Comparison of ENCODE assay signal across 20 cellular contexts in the genomic region with DNA sequence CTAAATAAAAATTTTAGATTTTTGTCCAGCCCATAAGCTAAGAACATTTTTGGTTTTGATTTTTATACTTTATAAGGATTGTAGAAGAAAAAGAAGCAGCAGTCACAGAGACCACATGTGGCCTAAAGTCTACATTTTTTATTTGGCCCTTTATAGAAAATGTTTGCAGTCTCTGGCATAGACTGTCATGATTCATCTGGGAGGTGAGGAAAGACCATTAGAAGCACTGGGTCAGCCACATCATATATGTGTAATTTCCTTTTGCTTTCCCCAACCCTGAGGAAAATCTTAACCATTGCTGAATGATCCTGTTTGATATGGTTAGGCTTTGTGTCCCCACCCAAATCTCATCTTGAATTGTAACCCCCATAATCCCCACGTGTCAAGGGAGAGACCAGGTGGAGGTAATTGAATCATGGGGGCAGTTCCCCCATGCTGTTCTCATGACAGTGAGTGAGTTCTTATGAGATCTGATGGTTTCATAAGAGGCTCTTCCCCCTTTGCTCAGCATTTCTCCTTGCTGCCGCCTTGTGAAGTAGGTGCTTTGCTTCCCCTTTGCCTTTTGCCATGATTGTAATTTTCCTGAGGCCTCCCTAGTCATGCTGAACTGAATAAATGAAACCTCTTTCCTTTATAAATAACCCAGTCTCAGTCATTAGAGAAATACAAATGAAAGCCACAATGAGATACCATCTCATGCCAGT. TPM values are rescaled to one million over a fixed set of nuclear protein-coding genes. Genes with fewer than 3 reads are reported as not detected.
A peak's percentile ranks its signal among the peaks of the same experiment; 100 is the strongest.
DNase-seq lines count a peak whose midpoint lies in the region; ATAC-seq, FAIRE-seq and TF ChIP-seq lines count a peak whose summit lies in the region.
"Had no signal": no experiment of that assay in that cellular context is flagged by ENCODE, and none has a peak within 500 bp of the region (broad histone marks: within the 10 kb centered on the region; RNA-seq: fewer than 3 reads in every experiment).

No MANE protein-coding gene starts in this region.

- DNase-seq in CD14-positive monocyte (ENCODE audit: low spot score) = peak; percentile 71
- peak; percentile 69 for DNase-seq in HT1080 (ENCODE audit: low read depth)
- peak; percentile 67 for DNase-seq in bronchial epithelial cell (ENCODE audit: low read depth)
- DNase-seq in lower lobe of right lung = no peak
- no peak for DNase-seq in tibial artery
- DNase-seq in vagina (ENCODE audit: extremely low spot score in 2 of 2) = no peak
- DNase-seq in HTR-8/SVneo (ENCODE audit: insufficient read length, low spot score) = no peak
- DNase-seq: activated CD4-positive, alpha-beta T cell treated with anti-CD3 and anti-CD28 coated beads, Interleukin-2, amount 50 U/mL, for 4 hours; activated naive CD4-positive, alpha-beta T cell treated with anti-CD3 and anti-CD28 coated beads, Interleukin-2, amount 50 U/mL, for 16 hours; GDM1; NCI-H1092; NCI-H774; nucleus accumbens; right cardiac atrium; SW 1271 had no signal

- H3K4me3 Mint-ChIP-seq in CD14-positive monocyte = peak overlapping the region; percentile 48 to 50
- H3K4me3 Mint-ChIP-seq: GM23338 had no signal

- ATAC-seq in lower lobe of right lung = peak; percentile 21 to 39
- ATAC-seq in GM21381 (IDR thresholded peaks at IDR 0.05; ENCODE audit: unreplicated experiment) = no peak
- ATAC-seq: GM23338, Panc1, right cardiac atrium had no signal

- FAIRE-seq in bronchial epithelial cell (lab: Jason Lieb, UNC) (no peak), HTR-8/SVneo (lab: Jason Lieb, UNC) (no peak)
- FAIRE-seq: D721Med had no signal

- intact Hi-C loops in CD14-positive monocyte (cut with micrococcal nuclease) = no loop called here
- intact Hi-C loops in lower lobe of right lung (cut with DNase I) = no loop called here
- intact Hi-C loops in tibial artery (cut with DNase I; ENCODE audit: low total_unique reads) = no loop called here
- intact Hi-C loops in vagina (cut with DNase I) = no loop called here

- H3K27me3 Mint-ChIP-seq in CD14-positive monocyte (ENCODE audit: low read depth in 3 of 3) = peaks cover 0 to under 1% (median 0%) of the 10 kb centered on the region in 3 donors

- H3K9me3 Mint-ChIP-seq in CD14-positive monocyte = peaks cover 9 to 28% (median 22%) of the 10 kb centered on the region in 7 donors

- no peak overlapping the region for H3K4me3 ChIP-seq in bronchial epithelial cell (ENCODE audit: low read depth, low read length)
- no peak overlapping the region for H3K4me3 ChIP-seq in lower lobe of right lung
- no peak overlapping the region for H3K4me3 ChIP-seq in tibial artery
- H3K4me3 ChIP-seq in vagina = no peak overlapping the region
- H3K4me3 ChIP-seq: cardiac muscle cell, GM23338 had no signal

- H3K4me1 ChIP-seq in lower lobe of right lung (no peaks in the 10 kb centered on the region), tibial artery (no peaks in the 10 kb centered on the region), vagina (no peaks in the 10 kb centered on the region)

- H3K27me3 ChIP-seq in bronchial epithelial cell (ENCODE audit: control insufficient read depth, insufficient read depth, low read length) (no peaks in the 10 kb centered on the region), lower lobe of right lung (ENCODE audit: low read depth) (no peaks in the 10 kb centered on the region), tibial artery (no peaks in the 10 kb centered on the region), vagina (no peaks in the 10 kb centered on the region)
- H3K27me3 ChIP-seq: cardiac muscle cell had no signal

- peak overlapping the region; percentile 93 to 99 (median 96) for H3K27ac Mint-ChIP-seq in CD14-positive monocyte
- H3K27ac Mint-ChIP-seq: GM23338 had no signal

- no peaks in the 10 kb centered on the region for H3K36me3 ChIP-seq in bronchial epithelial cell (ENCODE audit: control insufficient read depth, insufficient read depth, low read length)
- H3K36me3 ChIP-seq in lower lobe of right lung = no peaks in the 10 kb centered on the region
- H3K36me3 ChIP-seq in tibial artery = no peaks in the 10 kb centered on the region
- no peaks in the 10 kb centered on the region for H3K36me3 ChIP-seq in vagina
- H3K36me3 ChIP-seq: cardiac muscle cell had no signal

- no peak for TF ChIP-seq CTCF in CD14-positive monocyte (IDR thresholded peaks at IDR 0.05)
- TF ChIP-seq CTCF in bronchial epithelial cell (IDR thresholded peaks at IDR 0.05; ENCODE audit: insufficient read depth, low read length, severe bottlenecking) = no peak
- TF ChIP-seq CTCF in lower lobe of right lung (IDR thresholded peaks at IDR 0.05) = no peak
- no peak for TF ChIP-seq CTCF in tibial artery (IDR thresholded peaks at IDR 0.05)
- TF ChIP-seq CTCF in vagina (IDR thresholded peaks at IDR 0.05) = no peak

- peaks cover 14% of the 10 kb centered on the region for H3K4me1 Mint-ChIP-seq in CD14-positive monocyte
- H3K4me1 Mint-ChIP-seq: GM23338 had no signal

- no peaks in the 10 kb centered on the region for H3K36me3 Mint-ChIP-seq in CD14-positive monocyte

- H3K9me3 ChIP-seq in lower lobe of right lung = peaks cover 3% of the 10 kb centered on the region
- peaks cover 0 to 10% (median 6%) of the 10 kb centered on the region in 3 donors for H3K9me3 ChIP-seq in tibial artery
- H3K9me3 ChIP-seq in vagina = no peaks in the 10 kb centered on the region

- H3K27ac ChIP-seq in lower lobe of right lung (no peak overlapping the region), tibial artery (no peak overlapping the region), vagina (no peak overlapping the region)
- H3K27ac ChIP-seq: cardiac muscle cell had no signal

- TF ChIP-seq POLR2A in vagina (IDR thresholded peaks at IDR 0.05) = no peak

RNA-seq across cellular contexts. Expression of gene COPS4, which starts 12.1 kb away (rescaled TPM):
- 10 to 100 TPM; 54.5 to 54.7 TPM for polyA plus RNA-seq in CD14-positive monocyte
- 48.6 and 66.7 TPM in 2 replicates for total RNA-seq in HT1080 (2014; rRNA removed; shearing (Covaris generic))
- 45.3 and 48.1 TPM in 2 replicates for polyA plus RNA-seq in HT1080 (2015; cell fraction: cytosol; rRNA removed)
- 38.4 and 44.5 TPM in 2 replicates for polyA plus RNA-seq in HT1080 (2015; cell fraction: nucleus; rRNA removed)
- total RNA-seq in bronchial epithelial cell (41.6 and 42.2 TPM in 2 replicates), lower lobe of right lung (27.7 TPM), vagina (18.7 TPM)

RNA-seq across cellular contexts. Expression of gene LIN54, which starts 12.3 kb away (rescaled TPM):
- polyA plus RNA-seq in CD14-positive monocyte = 1 to 10 TPM; 2.9 to 6.4 TPM
- total RNA-seq in HT1080 (2014; rRNA removed; shearing (Covaris generic)) = 16.4 and 18.5 TPM in 2 replicates
- polyA plus RNA-seq in HT1080 (2015; cell fraction: cytosol; rRNA removed) = 9.3 and 10.8 TPM in 2 replicates
- 6.2 and 6.4 TPM in 2 replicates for polyA plus RNA-seq in HT1080 (2015; cell fraction: nucleus; rRNA removed)
- 6.6 and 9.6 TPM in 2 replicates for total RNA-seq in bronchial epithelial cell
- 14.7 TPM for total RNA-seq in lower lobe of right lung
- 25.0 TPM for total RNA-seq in vagina

Comparison
In these comparisons a context has a peak if more than half of its experiments do, and no peak if none do; other contexts are left out.
1. DNase-seq: peak in CD14-positive monocyte (single experiment), HT1080 (single experiment) and bronchial epithelial cell (single experiment); none in lower lobe of right lung (single experiment), tibial artery (0 of 2), vagina (0 of 2) and HTR-8/SVneo (single experiment).